18 cellular contexts compared by ENCODE assay signal in the genomic region with DNA sequence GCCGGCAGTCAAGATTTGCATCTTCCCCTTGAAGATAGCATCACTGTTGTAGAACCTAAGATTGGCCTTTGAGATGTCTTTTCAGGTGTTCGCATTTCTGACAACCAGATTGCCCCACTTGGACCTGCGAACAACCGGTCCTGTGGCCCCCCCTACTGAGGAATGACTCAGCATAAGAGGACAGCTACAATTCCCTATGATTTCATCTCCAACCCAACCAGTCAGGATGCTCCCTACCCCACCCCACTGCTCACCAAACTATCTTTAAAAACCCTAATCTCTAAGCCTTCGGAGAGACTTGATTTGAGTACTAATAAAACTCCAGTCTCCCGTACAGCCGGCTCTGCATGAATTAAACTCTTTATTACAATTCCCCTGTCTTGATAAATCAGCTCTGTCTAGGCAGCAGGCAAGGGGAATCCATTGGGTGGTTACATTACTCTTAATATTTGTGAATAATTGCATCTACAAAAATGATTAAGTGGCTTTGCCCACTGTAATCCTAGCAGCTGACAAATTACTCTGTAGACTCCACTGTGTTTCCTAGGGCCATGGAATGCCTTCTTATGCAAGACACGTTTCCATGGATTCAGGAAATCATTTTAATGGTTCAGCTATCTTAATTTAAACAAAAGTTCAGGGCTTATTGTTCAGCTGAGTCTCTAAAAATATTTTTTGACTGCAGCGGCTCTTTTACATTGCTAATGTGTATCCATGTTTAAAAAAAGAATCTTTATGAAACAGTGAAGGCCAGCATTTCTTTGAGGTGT.
DNase-seq lines count a peak whose midpoint lies in the region; TF ChIP-seq lines count a peak whose summit lies in the region.
"Had no signal": no experiment of that assay in that cellular context is flagged by ENCODE, and none has a peak within 500 bp of the region (broad histone marks: within the 10 kb centered on the region; RNA-seq: fewer than 3 reads in every experiment).

No MANE protein-coding gene starts in this region.

- H3K9me3 Mint-ChIP-seq in osteocyte (ENCODE audit: unreplicated experiment), result peaks cover 10% of the 10 kb centered on the region
- no peaks in the 10 kb centered on the region for H3K9me3 Mint-ChIP-seq in activated naive CD8-positive, alpha-beta T cell treated with anti-CD3 and anti-CD28 coated beads for 36 hours
- H3K9me3 Mint-ChIP-seq: activated naive CD4-positive, alpha-beta T cell treated with anti-CD3 and anti-CD28 coated beads, Interleukin-2, amount 10 ng/mL, durations not matched to agents 7 days and 5 days; immature natural killer cell; type B pancreatic cell had no signal

- H3K4me1 Mint-ChIP-seq in osteocyte (ENCODE audit: unreplicated experiment), result peaks cover 48% of the 10 kb centered on the region
- peaks cover 5% of the 10 kb centered on the region for H3K4me1 Mint-ChIP-seq in activated naive CD8-positive, alpha-beta T cell treated with anti-CD3 and anti-CD28 coated beads for 36 hours
- H3K4me1 Mint-ChIP-seq: activated naive CD4-positive, alpha-beta T cell treated with anti-CD3 and anti-CD28 coated beads, Interleukin-2, amount 10 ng/mL, durations not matched to agents 7 days and 5 days had no signal

- no peak for TF ChIP-seq CTCF in osteocyte (IDR thresholded peaks at IDR 0.05)

- peak overlapping the region; percentile 19 for H3K4me3 ChIP-seq in SK-N-MC
- H3K4me3 ChIP-seq: mucosa of descending colon had no signal

- H3K36me3 Mint-ChIP-seq in osteocyte (ENCODE audit: unreplicated experiment), result peaks cover 12% of the 10 kb centered on the region
- H3K36me3 Mint-ChIP-seq in activated naive CD8-positive, alpha-beta T cell treated with anti-CD3 and anti-CD28 coated beads for 36 hours, result peaks cover 13% of the 10 kb centered on the region
- H3K36me3 Mint-ChIP-seq: immature natural killer cell had no signal

- H3K27me3 Mint-ChIP-seq in osteocyte (ENCODE audit: unreplicated experiment), result no peaks in the 10 kb centered on the region
- H3K27me3 Mint-ChIP-seq in activated naive CD8-positive, alpha-beta T cell treated with anti-CD3 and anti-CD28 coated beads for 36 hours, result no peaks in the 10 kb centered on the region
- H3K27me3 Mint-ChIP-seq: activated naive CD4-positive, alpha-beta T cell treated with anti-CD3 and anti-CD28 coated beads, Interleukin-2, amount 10 ng/mL, durations not matched to agents 7 days and 5 days; type B pancreatic cell had no signal

- DNase-seq in NCI-H146 (lab: John Stamatoyannopoulos, UW) (peak; percentile 16), NCI-H146 treated with DMSO at 0.1 percent for 48 hours (lab: John Stamatoyannopoulos, UW; ENCODE audit: unreplicated experiment) (no peak), SK-N-MC (ENCODE audit: low read depth, low spot score) (peak; percentile 82), fibroblast of gingiva (ENCODE audit: low read depth) (peak; percentile 59), osteocyte (ENCODE audit: extremely low spot score, unreplicated experiment) (no peak), COLO668 (lab: John Stamatoyannopoulos, UW; ENCODE audit: unreplicated experiment) (no peak), HK-2 (ENCODE audit: unreplicated experiment) (no peak)
- DNase-seq in activated naive CD8-positive, alpha-beta T cell treated with anti-CD3 and anti-CD28 coated beads for 36 hours, result no peak
- DNase-seq: activated CD4-positive, alpha-beta T cell treated with anti-CD3 and anti-CD28 coated beads for 48 hours; activated naive CD4-positive, alpha-beta T cell treated with anti-CD3 and anti-CD28 coated beads, Interleukin-2, amount 10 ng/mL, durations not matched to agents 7 days and 5 days; immature natural killer cell; mucosa of descending colon; NCI-H1436 treated with DMSO at 0.1 percent for 48 hours; SHP77; stimulated activated CD4-positive, alpha-beta T cell treated with anti-CD3 and anti-CD28 coated beads, Interleukin-12 subunit alpha, Interleukin-12 subunit beta, amount 100 ng/mL, for 4 hours; stimulated activated naive CD8-positive, alpha-beta T cell treated with anti-CD3 and anti-CD28 coated beads, Interleukin-15, Interleukin-2, amounts not matched to agents 100 U/mL and 50 U/mL, for 24 hours had no signal

- H3K27ac Mint-ChIP-seq in osteocyte (ENCODE audit: unreplicated experiment), result peak overlapping the region; percentile 58
- H3K27ac Mint-ChIP-seq in activated naive CD8-positive, alpha-beta T cell treated with anti-CD3 and anti-CD28 coated beads for 36 hours, result no peak overlapping the region
- H3K27ac Mint-ChIP-seq: activated naive CD4-positive, alpha-beta T cell treated with anti-CD3 and anti-CD28 coated beads, Interleukin-2, amount 10 ng/mL, durations not matched to agents 7 days and 5 days; type B pancreatic cell had no signal

- no peaks in the 10 kb centered on the region for H3K36me3 ChIP-seq in SK-N-MC (ENCODE audit: insufficient read depth, low read length)

- no peaks in the 10 kb centered on the region for H3K9me3 ChIP-seq in SK-N-MC (ENCODE audit: low read depth, low read length)
- H3K9me3 ChIP-seq: mucosa of descending colon had no signal

- peak overlapping the region; percentile 49; the same call in 1 of the 2 replicates for H3K27ac ChIP-seq in SK-N-MC
- H3K27ac ChIP-seq: 22Rv1 had no signal

- H3K4me3 Mint-ChIP-seq in osteocyte (ENCODE audit: unreplicated experiment), result no peak overlapping the region
- no peak overlapping the region for H3K4me3 Mint-ChIP-seq in activated naive CD8-positive, alpha-beta T cell treated with anti-CD3 and anti-CD28 coated beads for 36 hours
- H3K4me3 Mint-ChIP-seq: activated naive CD4-positive, alpha-beta T cell treated with anti-CD3 and anti-CD28 coated beads, Interleukin-2, amount 10 ng/mL, durations not matched to agents 7 days and 5 days; immature natural killer cell; type B pancreatic cell had no signal

- H3K9ac ChIP-seq in SK-N-MC (ENCODE audit: insufficient read length), result no peak overlapping the region

Comparison
In these comparisons a context has a peak if more than half of its experiments do, and no peak if none do; other contexts are left out.
1. DNase-seq: peak in NCI-H146 (single experiment), SK-N-MC (single experiment) and fibroblast of gingiva (single experiment); none in NCI-H146 treated with DMSO at 0.1 percent for 48 hours (single experiment), osteocyte (single experiment), COLO668 (single experiment), activated naive CD8-positive, alpha-beta T cell treated with anti-CD3 and anti-CD28 coated beads for 36 hours (single experiment) and HK-2 (single experiment).